11 cellular contexts compared by ENCODE assay signal in genomic region chr9:130938184-130938651, GRCh38. TPM values are rescaled to one million over a fixed set of nuclear protein-coding genes. Genes with fewer than 3 reads are reported as not detected.
DNase-seq lines count a peak whose midpoint lies in the region; ATAC-seq, FAIRE-seq and TF ChIP-seq lines count a peak whose summit lies in the region.
"Had no signal": no experiment of that assay in that cellular context is flagged by ENCODE, and none has a peak within 500 bp of the region (broad histone marks: within the 10 kb centered on the region; RNA-seq: fewer than 3 reads in every experiment).

No MANE protein-coding gene starts in this region.

- H3K27ac ChIP-seq in PC-3 (ENCODE audit: low read length) (no peak overlapping the region), endothelial cell of umbilical vein (ENCODE audit: insufficient read depth, low read depth, low read length) (no peak overlapping the region), osteoblast (ENCODE audit: low read depth, low read length) (no peak overlapping the region)
- H3K27ac ChIP-seq: KMS-11, neutrophil had no signal

- FAIRE-seq in endothelial cell of umbilical vein (lab: Jason Lieb, UNC) = no peak

- TF ChIP-seq CTCF in BJ (IDR thresholded peaks at IDR 0.05; ENCODE audit: insufficient read depth, low read depth, low read length) (no peak), PC-3 (conservative IDR thresholded peaks at IDR 0.05; ENCODE audit: low read depth, low read length) (no peak), endothelial cell of umbilical vein (IDR thresholded peaks at IDR 0.05; ENCODE audit: extremely low read depth in 1 of 2, insufficient read depth in 1 of 2, low read depth in 1 of 2, low read length in 2 of 2) (no peak), osteoblast (IDR thresholded peaks at IDR 0.05; ENCODE audit: extremely low read depth, low read depth, low read length) (no peak)

- H3K9me2 ChIP-seq in PC-3 (replicated peaks; ENCODE audit: low read length) = no peaks in the 10 kb centered on the region

- H3K9me1 ChIP-seq in endothelial cell of umbilical vein (replicated peaks; ENCODE audit: control insufficient read depth, extremely low read depth, insufficient read depth, low read length) = no peaks in the 10 kb centered on the region

- H3K4me2 ChIP-seq in PC-3 (ENCODE audit: low read length) = peak overlapping the region; percentile 73
- H3K4me2 ChIP-seq in endothelial cell of umbilical vein (ENCODE audit: insufficient read depth, low read length) = no peak overlapping the region
- peak overlapping the region; percentile 77 for H3K4me2 ChIP-seq in osteoblast (ENCODE audit: insufficient read depth, low read length)
- H3K4me2 ChIP-seq: KMS-11 had no signal

- ATAC-seq in PC-3 (no peak), GM21528 (IDR thresholded peaks at IDR 0.05; ENCODE audit: low FRiP score, unreplicated experiment) (no peak)

- BruUV-seq in PC-3 (replicated peaks; lab: Mats Ljungman, UMichigan) (no TSS peak), endothelial cell of umbilical vein (replicated peaks; lab: Mats Ljungman, UMichigan) (no TSS peak)

- dilution Hi-C loops in endothelial cell of umbilical vein (cut with MboI; ENCODE audit: extremely low pct_ligation_motif_present, low sequenced_read_pairs) = no loop called here

- intact Hi-C loops in PC-3 (cut with micrococcal nuclease) = no loop called here
- intact Hi-C loops in endothelial cell of umbilical vein (cut with micrococcal nuclease) = no loop called here

- H3K9me3 ChIP-seq in PC-3 (ENCODE audit: low read length) = no peaks in the 10 kb centered on the region
- H3K9me3 ChIP-seq in endothelial cell of umbilical vein (replicated peaks; ENCODE audit: control insufficient read depth, insufficient read depth, low read length) = no peaks in the 10 kb centered on the region
- H3K9me3 ChIP-seq in osteoblast (ENCODE audit: low read depth, low read length) = no peaks in the 10 kb centered on the region
- H3K9me3 ChIP-seq: neutrophil had no signal

- CTCF ChIA-PET in BJ (lab: Yijun Ruan, JAX) (interaction anchor here (2.2 kb wide), 1 partner anchor 60 kb away, joined by 9 read pairs; no protein-coding TSS in a partner anchor), PC-3 (lab: Charles Lee) (no interaction called here), endothelial cell of umbilical vein (lab: Charles Lee) (no interaction called here)

- H3K27me3 ChIP-seq in BJ (ENCODE audit: control insufficient read depth, insufficient read depth, low read length) = peaks cover 11% of the 10 kb centered on the region
- H3K27me3 ChIP-seq in PC-3 (ENCODE audit: low read length) = peaks cover 8% of the 10 kb centered on the region; the same call in 1 of the 2 replicates
- peaks cover 25 to 39% of the 10 kb centered on the region in 2 experiments for H3K27me3 ChIP-seq in endothelial cell of umbilical vein (ENCODE audit: control insufficient read depth in 2 of 2, insufficient read depth in 2 of 2, low read length in 2 of 2)
- H3K27me3 ChIP-seq in osteoblast (ENCODE audit: insufficient read depth, low read length) = peaks cover 26% of the 10 kb centered on the region

- POLR2A ChIA-PET in BJ (lab: Charles Lee) (no interaction called here), PC-3 (lab: Charles Lee; ENCODE audit: unreplicated experiment) (no interaction called here), endothelial cell of umbilical vein (lab: Charles Lee) (no interaction called here)

- DNase-seq in BJ (ENCODE audit: low read depth) = no peak
- DNase-seq in PC-3 = no peak
- no peak for DNase-seq in endothelial cell of umbilical vein (ENCODE audit: low read depth, low spot score)
- no peak for DNase-seq in osteoblast (ENCODE audit: insufficient read length, low spot score, missing footprints)
- DNase-seq in stimulated activated CD4-positive, alpha-beta T cell treated with anti-CD3 and anti-CD28 coated beads, Interleukin-1b, Interleukin-23, amount 100 ng/mL, for 48 hours = no peak
- no peak for DNase-seq in SKM-1 (lab: John Stamatoyannopoulos, UW; ENCODE audit: unreplicated experiment)
- DNase-seq in NCI-H2029 treated with DMSO at 0.1 percent for 48 hours (lab: John Stamatoyannopoulos, UW) = no peak
- DNase-seq: activated gamma-delta T cell treated with Interleukin-2 at 50 U/mL for 16 hours had no signal

- no peaks in the 10 kb centered on the region for H4K20me1 ChIP-seq in PC-3 (ENCODE audit: low read length)
- H4K20me1 ChIP-seq in endothelial cell of umbilical vein (replicated peaks; ENCODE audit: control insufficient read depth, extremely low read depth, insufficient read depth, low read length) = no peaks in the 10 kb centered on the region
- H4K20me1 ChIP-seq in osteoblast (ENCODE audit: insufficient read depth, low read length) = peaks cover 5% of the 10 kb centered on the region

- TF ChIP-seq POLR2A in endothelial cell of umbilical vein (IDR thresholded peaks at IDR 0.05; ENCODE audit: low read depth, low read length) = no peak

- H3K4me1 ChIP-seq in PC-3 (ENCODE audit: insufficient read depth, low read length) (peaks cover 14% of the 10 kb centered on the region), endothelial cell of umbilical vein (ENCODE audit: control insufficient read depth, extremely low read depth, insufficient read depth, low read length) (peaks cover 3% of the 10 kb centered on the region), osteoblast (ENCODE audit: insufficient read depth, low read length) (peaks cover 38% of the 10 kb centered on the region)

- H3K9ac ChIP-seq in PC-3 (ENCODE audit: low read length) (no peak overlapping the region), endothelial cell of umbilical vein (replicated peaks; ENCODE audit: extremely low read depth, insufficient read depth, low read length) (no peak overlapping the region)
- H3K9ac ChIP-seq: KMS-11 had no signal

- H3F3A ChIP-seq in PC-3 (ENCODE audit: low read length, unreplicated experiment) = no peaks in the 10 kb centered on the region

- H3K4me3 ChIP-seq in BJ (ENCODE audit: low read depth, low read length) = peak overlapping the region; percentile 45
- H3K4me3 ChIP-seq in PC-3 (ENCODE audit: low read length) = peak overlapping the region; percentile 50
- H3K4me3 ChIP-seq in endothelial cell of umbilical vein (replicated peaks in 1 of 3; ENCODE audit: insufficient read depth in 1 of 3, low read depth in 1 of 3, low read length in 3 of 3) = no peak overlapping the region
- peak overlapping the region; percentile 69 for H3K4me3 ChIP-seq in osteoblast (ENCODE audit: insufficient read depth, low read length)

- H3K36me3 ChIP-seq in BJ (ENCODE audit: control insufficient read depth, insufficient read depth, low read length) = no peaks in the 10 kb centered on the region
- no peaks in the 10 kb centered on the region for H3K36me3 ChIP-seq in PC-3 (ENCODE audit: low read depth, low read length)
- H3K36me3 ChIP-seq in endothelial cell of umbilical vein (ENCODE audit: control insufficient read depth in 2 of 2, extremely low read depth in 1 of 2, insufficient read depth in 2 of 2, low read length in 2 of 2) = no peaks in the 10 kb centered on the region
- no peaks in the 10 kb centered on the region for H3K36me3 ChIP-seq in osteoblast (ENCODE audit: insufficient read depth, low read length)
- H3K36me3 ChIP-seq: neutrophil had no signal

- no peaks in the 10 kb centered on the region for H3K79me2 ChIP-seq in PC-3 (ENCODE audit: low read length)
- H3K79me2 ChIP-seq in endothelial cell of umbilical vein (ENCODE audit: control insufficient read depth, insufficient read depth, low read length) = no peaks in the 10 kb centered on the region
- H3K79me2 ChIP-seq in osteoblast (ENCODE audit: insufficient read depth, low read length) = no peaks in the 10 kb centered on the region

- H2AFZ ChIP-seq in PC-3 (ENCODE audit: low read length) = no peak overlapping the region
- H2AFZ ChIP-seq in endothelial cell of umbilical vein (ENCODE audit: low read depth, low read length) = no peak overlapping the region
- H2AFZ ChIP-seq in osteoblast (ENCODE audit: low read length) = no peak overlapping the region

TF ChIP-seq in endothelial cell of umbilical vein, 7 proteins besides CTCF, POLR2A, EP300 and RAD21 (continues in another document):
- no peak for TF ChIP-seq JUN (IDR thresholded peaks at IDR 0.05; ENCODE audit: borderline replicate concordance, insufficient read depth, insufficient read length, low read depth)
- TF ChIP-seq FOS (IDR thresholded peaks at IDR 0.05; ENCODE audit: borderline replicate concordance, insufficient read depth, low read length) = no peak
- TF ChIP-seq GATA2 (IDR thresholded peaks at IDR 0.05; ENCODE audit: insufficient read depth, insufficient read length, low read depth, low read length) = no peak
- no peak for TF ChIP-seq MAX (IDR thresholded peaks at IDR 0.05; ENCODE audit: insufficient read depth, insufficient read length)
- no peak for TF ChIP-seq MYC (IDR thresholded peaks at IDR 0.05; ENCODE audit: low read depth, low read length)

RNA-seq across cellular contexts. Expression of gene FIBCD1, which starts 0.8 kb away (rescaled TPM):
- polyA plus RNA-seq in BJ (2011; rRNA removed) (1.2 and 1.4 TPM in 2 replicates), endothelial cell of umbilical vein (0.14 and 0.29 TPM in 2 replicates)
- 0.51 and 0.66 TPM in 2 replicates for polyA minus RNA-seq in BJ (2011; rRNA and poly(A)+ RNA removed)
- total RNA-seq in PC-3 (2014; rRNA removed) (7.5 and 8.9 TPM in 2 replicates), endothelial cell of umbilical vein (not detected in 2 replicates), osteoblast (5.1 and 5.3 TPM in 2 replicates)
- 0.31 and 0.32 TPM in 2 replicates for polyA plus RNA-seq in endothelial cell of umbilical vein (2011; cell fraction: cytosol; rRNA removed)
- not detected in 2 replicates for polyA plus RNA-seq in endothelial cell of umbilical vein (2011; cell fraction: nucleus; rRNA removed)
- polyA plus RNA-seq in endothelial cell of umbilical vein (2012) = 0.29 and 0.44 TPM in 2 replicates
- polyA minus RNA-seq in endothelial cell of umbilical vein = not detected in 2 replicates
- 14.6 TPM for polyA minus RNA-seq in endothelial cell of umbilical vein (2011; cell fraction: cytosol; rRNA and poly(A)+ RNA removed)
- not detected in 2 replicates for polyA minus RNA-seq in endothelial cell of umbilical vein (2011; cell fraction: nucleus; rRNA and poly(A)+ RNA removed)

RNA-seq across cellular contexts. Expression of gene QRFP, which starts 41.6 kb away (rescaled TPM):
- polyA plus RNA-seq in BJ (2011; rRNA removed) (not detected in 2 replicates), endothelial cell of umbilical vein (not detected in 2 replicates)
- polyA minus RNA-seq in BJ (2011; rRNA and poly(A)+ RNA removed) = not detected in 2 replicates
- total RNA-seq in PC-3 (2014; rRNA removed) (not detected in 2 replicates), endothelial cell of umbilical vein (not detected in 2 replicates), osteoblast (not detected in 2 replicates)
- polyA plus RNA-seq in endothelial cell of umbilical vein (2011; cell fraction: cytosol; rRNA removed) = not detected in 2 replicates
- not detected in 2 replicates for polyA plus RNA-seq in endothelial cell of umbilical vein (2011; cell fraction: nucleus; rRNA removed)
- 0.46 TPM in 1 of 2 replicates, not detected in the other for polyA plus RNA-seq in endothelial cell of umbilical vein (2012)
- not detected in 2 replicates for polyA minus RNA-seq in endothelial cell of umbilical vein
- not detected for polyA minus RNA-seq in endothelial cell of umbilical vein (2011; cell fraction: cytosol; rRNA and poly(A)+ RNA removed)
- polyA minus RNA-seq in endothelial cell of umbilical vein (2011; cell fraction: nucleus; rRNA and poly(A)+ RNA removed) = not detected in 2 replicates

Comparison
In these comparisons a context has a peak if more than half of its experiments do, and no peak if none do; other contexts are left out.
1. H3K4me3 ChIP-seq: peak in BJ (single experiment), PC-3 (single experiment) and osteoblast (single experiment); none in endothelial cell of umbilical vein (0 of 3).